ENCODE assay signal across 9 cellular contexts in genomic region chr22:43150731-43151206, GRCh38. TPM values are rescaled to one million over a fixed set of nuclear protein-coding genes. Genes with fewer than 3 reads are reported as not detected.
DNase-seq lines count a peak whose midpoint lies in the region; ATAC-seq, FAIRE-seq and TF ChIP-seq lines count a peak whose summit lies in the region.
"Had no signal": no experiment of that assay in that cellular context is flagged by ENCODE, and none has a peak within 500 bp of the region (broad histone marks: within the 10 kb centered on the region; RNA-seq: fewer than 3 reads in every experiment).

No MANE protein-coding gene starts in this region.

- H3K4me3 ChIP-seq in adrenal gland (peak overlapping the region in 1 of 4 donors; percentile 81), kidney (ENCODE audit: low read length in 2 of 2) (peak overlapping the region; percentile 67), stomach smooth muscle (ENCODE audit: low read length in 2 of 2) (peak overlapping the region; percentile 67 to 81)

- no peak for ATAC-seq in HG02678 (IDR thresholded peaks at IDR 0.05; ENCODE audit: unreplicated experiment)

- H3K9me3 Mint-ChIP-seq in T-helper 1 cell treated with Interleukin-12 subunit alpha and Interleukin-12 subunit beta and Interleukin-4 antibody, amounts not matched to agents 30 μg/mL and 1 μg/mL, for 36 hours, result no peaks in the 10 kb centered on the region

- intact Hi-C loops in adrenal gland (cut with DNase I), result no loop called here
- intact Hi-C loops in kidney (cut with DNase I), result no loop called here

- no peaks in the 10 kb centered on the region for H3K36me3 ChIP-seq in adrenal gland (replicated peaks in 1 of 2)
- no peaks in the 10 kb centered on the region for H3K36me3 ChIP-seq in kidney (ENCODE audit: control insufficient read depth in 1 of 2, insufficient read depth in 2 of 2, low read length in 2 of 2)
- H3K36me3 ChIP-seq in stomach smooth muscle (ENCODE audit: control insufficient read depth in 2 of 2, insufficient read depth in 2 of 2, low read length in 2 of 2), result no peaks in the 10 kb centered on the region

- H3K27ac ChIP-seq in adrenal gland (peak overlapping the region in 4 of 5 donors; percentile 34 to 89 (median 72)), kidney (ENCODE audit: low read depth in 2 of 2, low read length in 2 of 2) (peak overlapping the region; percentile 32 to 81), stomach smooth muscle (ENCODE audit: low read length) (no peak overlapping the region)

- peak overlapping the region; percentile 89 for H3K27ac Mint-ChIP-seq in T-helper 1 cell treated with Interleukin-12 subunit alpha and Interleukin-12 subunit beta and Interleukin-4 antibody, amounts not matched to agents 30 μg/mL and 1 μg/mL, for 36 hours

- no peaks in the 10 kb centered on the region for H3K36me3 Mint-ChIP-seq in T-helper 1 cell treated with Interleukin-12 subunit alpha and Interleukin-12 subunit beta and Interleukin-4 antibody, amounts not matched to agents 30 μg/mL and 1 μg/mL, for 36 hours (ENCODE audit: low read depth)

- H3K4me1 Mint-ChIP-seq in T-helper 1 cell treated with Interleukin-12 subunit alpha and Interleukin-12 subunit beta and Interleukin-4 antibody, amounts not matched to agents 30 μg/mL and 1 μg/mL, for 36 hours (ENCODE audit: low read depth), result peaks cover 25% of the 10 kb centered on the region

- WGBS in adrenal gland, 4 donors, result 20 to 58% (median 52%) methylated on average over 2 to 15 of the region's 15 CpGs

- peaks cover 22 to 23% of the 10 kb centered on the region in 2 donors for H3K4me1 ChIP-seq in adrenal gland (replicated peaks in 1 of 2)
- H3K4me1 ChIP-seq in kidney (ENCODE audit: control insufficient read depth in 1 of 2, insufficient read depth in 1 of 2, low read depth in 1 of 2, low read length in 2 of 2), result peaks cover 5 to 17% of the 10 kb centered on the region in 2 donors
- H3K4me1 ChIP-seq in stomach smooth muscle (ENCODE audit: control insufficient read depth, insufficient read depth, low read length), result peaks cover 19% of the 10 kb centered on the region

- H3K4me3 Mint-ChIP-seq in T-helper 1 cell treated with Interleukin-12 subunit alpha and Interleukin-12 subunit beta and Interleukin-4 antibody, amounts not matched to agents 30 μg/mL and 1 μg/mL, for 36 hours, result peak overlapping the region; percentile 96

- no peak for TF ChIP-seq CTCF in adrenal gland (IDR thresholded peaks at IDR 0.05)
- no peak for TF ChIP-seq CTCF in kidney (IDR thresholded peaks at IDR 0.05; ENCODE audit: borderline replicate concordance, extremely low read depth, insufficient read depth)

- H3K27me3 ChIP-seq in adrenal gland (no peaks in the 10 kb centered on the region), stomach smooth muscle (ENCODE audit: control insufficient read depth in 1 of 2, insufficient read depth in 2 of 2, low read length in 2 of 2) (no peaks in the 10 kb centered on the region)

- H3K9ac ChIP-seq in kidney (ENCODE audit: low read length in 2 of 2) (peak overlapping the region in 1 of 2 donors; percentile 55), stomach smooth muscle (ENCODE audit: low read length in 2 of 2) (peak overlapping the region; percentile 55 to 73)

- H3K9me3 ChIP-seq in adrenal gland (replicated peaks in 1 of 3), result no peaks in the 10 kb centered on the region
- H3K9me3 ChIP-seq in kidney (ENCODE audit: control insufficient read depth in 1 of 2, low read length in 2 of 2), result no peaks in the 10 kb centered on the region
- H3K9me3 ChIP-seq in stomach smooth muscle (ENCODE audit: control insufficient read depth in 2 of 2, low read length in 2 of 2), result no peaks in the 10 kb centered on the region

- no peaks in the 10 kb centered on the region for H3K27me3 Mint-ChIP-seq in T-helper 1 cell treated with Interleukin-12 subunit alpha and Interleukin-12 subunit beta and Interleukin-4 antibody, amounts not matched to agents 30 μg/mL and 1 μg/mL, for 36 hours (ENCODE audit: low read depth)

- no peak for TF ChIP-seq POLR2A in adrenal gland (IDR thresholded peaks at IDR 0.05)

- FAIRE-seq in kidney (lab: Jason Lieb, UNC), result no peak
- FAIRE-seq: A204.1 had no signal

- no peak for DNase-seq in T-helper 1 cell
- peak; percentile 48 to 64 (median 57) for DNase-seq in adrenal gland
- peak; percentile 69 for DNase-seq in kidney
- DNase-seq in UCSD-AML1 (lab: John Stamatoyannopoulos, UW; ENCODE audit: unreplicated experiment), result no peak
- no peak for DNase-seq in RPMI8226

RNA-seq across cellular contexts. Expression of gene TSPO, which starts 0.6 kb away (rescaled TPM):
- total RNA-seq in adrenal gland, result 100 to 1,000 TPM; 131 to 881 (median 235) TPM
- polyA plus RNA-seq in adrenal gland, result 100 to 1,000 TPM in 2 of 3 donors, 1 to 10 TPM in 1; 7.8 to 351 (median 182) TPM
- total RNA-seq in kidney, result 134 TPM
- 173 TPM for polyA plus RNA-seq in kidney (ENCODE audit: insufficient read depth, low read depth, low replicate concordance)

RNA-seq across cellular contexts. Expression of gene MCAT, which starts 7.6 kb away (rescaled TPM):
- 10 to 100 TPM; 26.4 to 92.9 (median 30.8) TPM for total RNA-seq in adrenal gland
- 10 to 100 TPM; 16.9 to 28.2 (median 19.5) TPM for polyA plus RNA-seq in adrenal gland
- total RNA-seq in kidney, result 24.8 TPM
- 74.7 TPM for polyA plus RNA-seq in kidney (ENCODE audit: insufficient read depth, low read depth, low replicate concordance)

RNA-seq across cellular contexts. Expression of gene TTLL12, which starts 36.2 kb away (rescaled TPM):
- total RNA-seq in adrenal gland, result 10 to 100 TPM; 36.5 to 85.2 (median 63.6) TPM
- polyA plus RNA-seq in adrenal gland, result 10 to 100 TPM; 22.6 to 40.0 (median 22.8) TPM
- total RNA-seq in kidney, result 26.3 TPM
- 11.5 TPM for polyA plus RNA-seq in kidney (ENCODE audit: insufficient read depth, low read depth, low replicate concordance)

RNA-seq across cellular contexts. Expression of gene BIK, which starts 40.2 kb away (rescaled TPM):
- total RNA-seq in adrenal gland (1 to 10 TPM; 1.7 to 7.4 (median 2.5) TPM), kidney (4.7 TPM)
- polyA plus RNA-seq in adrenal gland (1 to 10 TPM in 2 of 3 donors, not detected in 1; 3.1 to 3.4 TPM), kidney (ENCODE audit: insufficient read depth, low read depth, low replicate concordance) (4.8 TPM)

Comparison
In these comparisons a context has a peak if more than half of its experiments do, and no peak if none do; other contexts are left out.
1. DNase-seq: peak in adrenal gland (7 of 7) and kidney (single experiment); none in T-helper 1 cell (0 of 5), UCSD-AML1 (single experiment) and RPMI8226 (single experiment).